28 cellular contexts compared by ENCODE assay signal in genomic region chr3:107629556-107629955, GRCh38.
DNase-seq lines count a peak whose midpoint lies in the region; ATAC-seq, FAIRE-seq and TF ChIP-seq lines count a peak whose summit lies in the region.
"Had no signal": no experiment of that assay in that cellular context is flagged by ENCODE, and none has a peak within 500 bp of the region (broad histone marks: within the 10 kb centered on the region; RNA-seq: fewer than 3 reads in every experiment).

No MANE protein-coding gene starts in this region.

- CTCF ChIA-PET in MCF 10A (lab: Yijun Ruan, JAX), result interaction anchor here (0.6 to 2.0 kb wide), 10 partner anchors 8 to 221 kb away, joined by 3 to 7 read pairs (median 4); no protein-coding TSS in a partner anchor

- H3K4me1 ChIP-seq in astrocyte (ENCODE audit: insufficient read depth, low read length), result no peaks in the 10 kb centered on the region
- H3K4me1 ChIP-seq: testis, uterus had no signal

- H3K9ac ChIP-seq in astrocyte (ENCODE audit: low read length), result no peak overlapping the region

- H3K27me3 ChIP-seq in astrocyte (ENCODE audit: insufficient read depth, low read length), result no peaks in the 10 kb centered on the region
- H3K27me3 ChIP-seq: heart right ventricle, sigmoid colon, testis, uterus had no signal

- peaks cover 23% of the 10 kb centered on the region for H4K20me1 ChIP-seq in astrocyte (ENCODE audit: insufficient read depth, low read length)

- intact Hi-C loops in MCF 10A (cut with micrococcal nuclease), result no loop called here

- H3K9me3 Mint-ChIP-seq in astrocyte (ENCODE audit: unreplicated experiment), result no peaks in the 10 kb centered on the region
- H3K9me3 Mint-ChIP-seq in MCF 10A (ENCODE audit: unreplicated experiment), result no peaks in the 10 kb centered on the region
- H3K9me3 Mint-ChIP-seq: activated naive CD8-positive, alpha-beta T cell treated with anti-CD3 and anti-CD28 coated beads for 36 hours; CD8-positive, alpha-beta T cell; IgD-negative memory B cell; T-helper 2 cell treated with Interferon-gamma antibody and Interleukin-4, amounts not matched to agents 5 μg/mL and 100 μg/mL, for 36 hours had no signal

- H3K4me3 ChIP-seq in AG10803 (ENCODE audit: low read length) (no peak overlapping the region), astrocyte (ENCODE audit: insufficient read depth, low read depth, low read length) (no peak overlapping the region)
- H3K4me3 ChIP-seq: heart right ventricle, lung, sigmoid colon, testis, uterus had no signal

- H3K4me2 ChIP-seq in astrocyte (ENCODE audit: low read length), result no peak overlapping the region

- peak; percentile 51 for DNase-seq in AG10803 (ENCODE audit: low read depth)
- peak; percentile 94 for DNase-seq in MV-4-11 (lab: John Stamatoyannopoulos, UW)
- peak; percentile 48 for DNase-seq in astrocyte (ENCODE audit: low read depth)
- peak; percentile 36 for DNase-seq in foreskin melanocyte
- DNase-seq in cortex of kidney (lab: John Stamatoyannopoulos, UW), result no peak
- no peak for DNase-seq in MCF 10A (ENCODE audit: unreplicated experiment)
- DNase-seq: activated CD4-positive, alpha-beta T cell treated with anti-CD3 and anti-CD28 coated beads for 4 hours; activated CD8-positive, alpha-beta memory T cell treated with anti-CD3 and anti-CD28 coated beads for 24 hours; activated effector memory CD4-positive, alpha-beta T cell treated with anti-CD3 and anti-CD28 coated beads, Interleukin-2, amount 50 U/mL, for 16 hours; activated naive CD8-positive, alpha-beta T cell treated with anti-CD3 and anti-CD28 coated beads for 36 hours; activated T-cell treated with anti-CD3 and anti-CD28 coated beads, Interleukin-2, amount 50 U/mL, for 1 hour; CD8-positive, alpha-beta T cell; heart right ventricle; NCI-H1417 treated with DMSO at 0.1 percent for 48 hours; NCI-H774; PC-3; sigmoid colon; stimulated activated CD4-positive, alpha-beta T cell treated with anti-CD3 and anti-CD28 coated beads, Interleukin-15, amount 100 ng/mL, for 24 hours; stimulated activated naive CD4-positive, alpha-beta T cell; testis; uterus had no signal

- TF ChIP-seq CTCF in AG10803 (conservative IDR thresholded peaks at IDR 0.05; ENCODE audit: low read length) (no peak), astrocyte (IDR thresholded peaks at IDR 0.05; ENCODE audit: insufficient read depth, low read depth, low read length) (no peak), MCF 10A (IDR thresholded peaks at IDR 0.05; ENCODE audit: unreplicated experiment) (no peak)

- H2AFZ ChIP-seq in astrocyte (ENCODE audit: low read depth, low read length), result no peak overlapping the region

- H3K36me3 Mint-ChIP-seq in astrocyte (ENCODE audit: low read depth, unreplicated experiment) (no peaks in the 10 kb centered on the region), MCF 10A (ENCODE audit: insufficient read depth, unreplicated experiment) (peaks cover 5% of the 10 kb centered on the region)

- peak; percentile 32 for FAIRE-seq in astrocyte (lab: Jason Lieb, UNC)
- FAIRE-seq: H1 had no signal

- H3K27me3 Mint-ChIP-seq in astrocyte (ENCODE audit: low read depth, unreplicated experiment) (no peaks in the 10 kb centered on the region), MCF 10A (ENCODE audit: insufficient read depth, unreplicated experiment) (no peaks in the 10 kb centered on the region)
- H3K27me3 Mint-ChIP-seq: activated naive CD8-positive, alpha-beta T cell treated with anti-CD3 and anti-CD28 coated beads for 36 hours; IgD-negative memory B cell; progenitor cell of endocrine pancreas had no signal

- no peak overlapping the region for H3K27ac ChIP-seq in astrocyte (ENCODE audit: low read depth, low read length)
- H3K27ac ChIP-seq: heart right ventricle, sigmoid colon, testis, uterus had no signal

- H3K4me3 Mint-ChIP-seq in astrocyte (ENCODE audit: unreplicated experiment) (no peak overlapping the region), MCF 10A (ENCODE audit: unreplicated experiment) (no peak overlapping the region)
- H3K4me3 Mint-ChIP-seq: activated naive CD8-positive, alpha-beta T cell treated with anti-CD3 and anti-CD28 coated beads for 36 hours; CD8-positive, alpha-beta T cell; IgD-negative memory B cell; T-helper 2 cell treated with Interferon-gamma antibody and Interleukin-4, amounts not matched to agents 5 μg/mL and 100 μg/mL, for 36 hours had no signal

- H3K9me3 ChIP-seq in astrocyte (ENCODE audit: insufficient read depth, low read depth, low read length), result no peaks in the 10 kb centered on the region
- H3K9me3 ChIP-seq: heart right ventricle, sigmoid colon, testis, uterus had no signal

- POLR2A ChIA-PET in MCF 10A (lab: Yijun Ruan, JAX), result interaction anchor here (0.6 to 2.3 kb wide), 7 partner anchors 13 to 960 kb away, joined by 3 to 5 read pairs (median 3); partner anchors contain the start of genes CIP2A and DZIP3

- H3K27ac Mint-ChIP-seq in astrocyte (ENCODE audit: unreplicated experiment) (no peak overlapping the region), MCF 10A (ENCODE audit: low read depth, unreplicated experiment) (no peak overlapping the region)
- H3K27ac Mint-ChIP-seq: activated naive CD8-positive, alpha-beta T cell treated with anti-CD3 and anti-CD28 coated beads for 36 hours; CD8-positive, alpha-beta T cell; IgD-negative memory B cell; progenitor cell of endocrine pancreas; T-helper 2 cell treated with Interferon-gamma antibody and Interleukin-4, amounts not matched to agents 5 μg/mL and 100 μg/mL, for 36 hours had no signal

- no TSS peak for BruUV-seq in MCF 10A (replicated peaks; lab: Mats Ljungman, UMichigan)

- H3K79me2 ChIP-seq in astrocyte (ENCODE audit: insufficient read depth, low read length), result peaks cover 7% of the 10 kb centered on the region

- H3K36me3 ChIP-seq in astrocyte (ENCODE audit: insufficient read depth, low read length), result no peaks in the 10 kb centered on the region
- H3K36me3 ChIP-seq: heart right ventricle, sigmoid colon, uterus had no signal

- ATAC-seq in GM19023 (IDR thresholded peaks at IDR 0.05; ENCODE audit: unreplicated experiment), result no peak
- ATAC-seq in HG03025 (IDR thresholded peaks at IDR 0.05; ENCODE audit: low FRiP score, unreplicated experiment), result no peak
- ATAC-seq: CD8-positive, alpha-beta T cell; heart right ventricle; PC-3 had no signal

- peaks cover 13% of the 10 kb centered on the region for H3K4me1 Mint-ChIP-seq in astrocyte (ENCODE audit: low read depth, unreplicated experiment)
- peaks cover 10% of the 10 kb centered on the region for H3K4me1 Mint-ChIP-seq in MCF 10A (ENCODE audit: insufficient read depth, unreplicated experiment)

Comparison
In these comparisons a context has a peak if more than half of its experiments do, and no peak if none do; other contexts are left out.
1. DNase-seq: peak in AG10803 (single experiment), MV-4-11 (single experiment), astrocyte (single experiment) and foreskin melanocyte (single experiment); none in cortex of kidney (single experiment) and MCF 10A (single experiment).